ENCODE assay signal across 10 cellular contexts in the genomic region with DNA sequence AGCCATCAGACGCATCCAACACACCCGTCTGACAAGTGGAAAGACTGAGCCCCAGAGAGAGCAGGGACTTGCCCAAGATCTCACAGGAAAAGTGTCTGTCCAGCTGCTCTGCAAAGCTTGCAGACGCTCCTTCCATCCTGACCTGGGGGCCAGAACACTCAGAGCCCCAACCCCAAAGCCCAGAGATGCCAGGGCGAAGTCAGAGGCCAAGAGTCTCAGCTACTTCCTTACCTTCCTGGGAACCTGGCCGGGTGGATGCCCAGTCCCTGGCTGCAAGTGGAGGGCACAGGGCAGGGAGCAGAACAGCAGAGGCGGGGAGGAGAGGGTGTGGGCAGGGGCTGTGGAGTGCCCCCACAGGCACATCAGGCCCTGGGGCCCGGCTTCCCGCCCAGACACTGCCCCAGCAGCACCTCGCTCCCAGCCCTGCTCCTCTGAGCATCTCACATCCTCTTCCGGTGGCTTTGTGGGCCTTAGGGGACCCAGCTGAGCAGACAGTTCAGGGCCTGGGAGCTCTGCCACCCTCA. TPM values are rescaled to one million over a fixed set of nuclear protein-coding genes. Genes with fewer than 3 reads are reported as not detected.
DNase-seq lines count a peak whose midpoint lies in the region; ATAC-seq and TF ChIP-seq lines count a peak whose summit lies in the region.
"Had no signal": no experiment of that assay in that cellular context is flagged by ENCODE, and none has a peak within 500 bp of the region (broad histone marks: within the 10 kb centered on the region; RNA-seq: fewer than 3 reads in every experiment).

No MANE protein-coding gene starts in this region.

- CTCF ChIA-PET in MCF 10A (lab: Yijun Ruan, JAX) (interaction anchor here (1.1 to 7.6 kb wide), 2 partner anchors 11 to 15 kb away, joined by 3 to 119 read pairs; no protein-coding TSS in a partner anchor), mammary epithelial cell (lab: Charles Lee; ENCODE audit: low non-redundant PET) (no interaction called here)

- BruUV-seq in MCF 10A (replicated peaks; lab: Mats Ljungman, UMichigan), result no TSS peak
- BruUV-seq in mammary epithelial cell (replicated peaks; lab: Mats Ljungman, UMichigan), result no TSS peak

- 94% methylated on average over 7 of the region's 10 CpGs for WGBS in mammary epithelial cell (ENCODE audit: low coverage, missing lambda C conversion rate)
- WGBS in esophagus squamous epithelium, 2 donors, result 76 to 85% methylated on average over 2 to 4 of the region's 10 CpGs
- 78 to 80% methylated on average over 5 to 10 of the region's 10 CpGs for WGBS in upper lobe of left lung, 2 donors

- peaks cover 53% of the 10 kb centered on the region for H3K79me2 ChIP-seq in mammary epithelial cell (ENCODE audit: insufficient read depth, low read length)

- in situ Hi-C loops in mammary epithelial cell (cut with MboI; ENCODE audit: low sequenced_read_pairs in 2 of 2), result no loop called here

- H3K36me3 ChIP-seq in mammary epithelial cell (ENCODE audit: insufficient read depth, low read length) (no peaks in the 10 kb centered on the region), esophagus squamous epithelium (peaks cover 0 to 11% (median 0%) of the 10 kb centered on the region in 3 donors), upper lobe of left lung (no peaks in the 10 kb centered on the region)

- TF ChIP-seq POLR2A in esophagus squamous epithelium (IDR thresholded peaks at IDR 0.05) (no peak), upper lobe of left lung (IDR thresholded peaks at IDR 0.05) (no peak)

- TF ChIP-seq CTCF in MCF 10A (IDR thresholded peaks at IDR 0.05; ENCODE audit: unreplicated experiment), result no peak
- no peak for TF ChIP-seq CTCF in mammary epithelial cell (conservative IDR thresholded peaks at IDR 0.05 in 1 of 2, IDR thresholded peaks at IDR 0.05 in 1 of 2; ENCODE audit: extremely low read depth in 1 of 2, insufficient read depth in 1 of 2, low read depth in 1 of 2, low read length in 2 of 2)
- no peak for TF ChIP-seq CTCF in esophagus squamous epithelium (IDR thresholded peaks at IDR 0.05)
- TF ChIP-seq CTCF in upper lobe of left lung (IDR thresholded peaks at IDR 0.05), result no peak

- no peaks in the 10 kb centered on the region for H3K27me3 Mint-ChIP-seq in MCF 10A (ENCODE audit: insufficient read depth, unreplicated experiment)
- no peaks in the 10 kb centered on the region for H3K27me3 Mint-ChIP-seq in activated CD4-positive, alpha-beta T cell treated with anti-CD3 and anti-CD28 coated beads, Interleukin-2, amount 10 ng/mL, durations not matched to agents 24 days and 14 days

- POLR2A ChIA-PET in MCF 10A (lab: Yijun Ruan, JAX), result no interaction called here

- H3K9me3 ChIP-seq in mammary epithelial cell (replicated peaks; ENCODE audit: insufficient read depth, low read length) (no peaks in the 10 kb centered on the region), esophagus squamous epithelium (no peaks in the 10 kb centered on the region), upper lobe of left lung (no peaks in the 10 kb centered on the region)

- intact Hi-C loops in MCF 10A (cut with micrococcal nuclease) (no loop called here), mammary epithelial cell (cut with micrococcal nuclease) (no loop called here), esophagus squamous epithelium (cut with DNase I) (no loop called here), left colon (cut with DNase I, micrococcal nuclease) (no loop called here)
- intact Hi-C loops in activated CD4-positive, alpha-beta T cell treated with anti-CD3 and anti-CD28 coated beads, Interleukin-2, amount 10 ng/mL, durations not matched to agents 24 days and 14 days (cut with micrococcal nuclease), result no loop called here

- DNase-seq in MCF 10A (ENCODE audit: unreplicated experiment) (no peak), mammary epithelial cell (no peak), esophagus squamous epithelium (lab: John Stamatoyannopoulos, UW) (no peak), upper lobe of left lung (peak in 1 of 2 donors; percentile 85), NCI-H1436 (lab: John Stamatoyannopoulos, UW) (no peak), left colon (no peak)
- peak; percentile 87 for DNase-seq in activated CD4-positive, alpha-beta T cell treated with anti-CD3 and anti-CD28 coated beads, Interleukin-2, amount 10 ng/mL, durations not matched to agents 24 days and 14 days
- DNase-seq: SIG-M5 had no signal

- H3K4me1 ChIP-seq in mammary epithelial cell (ENCODE audit: insufficient read depth, low read length) (peaks cover 51% of the 10 kb centered on the region), esophagus squamous epithelium (peaks cover 78 to 96% (median 80%) of the 10 kb centered on the region in 3 donors), upper lobe of left lung (peaks cover 63 to 74% (median 68%) of the 10 kb centered on the region in 4 donors)

- H3K27me3 ChIP-seq in mammary epithelial cell (ENCODE audit: insufficient read depth, low read length) (no peaks in the 10 kb centered on the region), esophagus squamous epithelium (no peaks in the 10 kb centered on the region), upper lobe of left lung (no peaks in the 10 kb centered on the region)

- no peak for TF ChIP-seq EP300 in upper lobe of left lung (IDR thresholded peaks at IDR 0.05)

- H3K4me3 ChIP-seq in mammary epithelial cell (replicated peaks in 1 of 3; ENCODE audit: insufficient read depth in 1 of 3, low read depth in 2 of 3, low read length in 3 of 3), result no peak overlapping the region
- H3K4me3 ChIP-seq in esophagus squamous epithelium, result peak overlapping the region in 2 of 4 donors; percentile 31 to 40
- H3K4me3 ChIP-seq in upper lobe of left lung, result peak overlapping the region in 2 of 4 donors; percentile 26 to 30
- H3K4me3 ChIP-seq: K562 had no signal

- dilution Hi-C loops in mammary epithelial cell (cut with HindIII; ENCODE audit: low sequenced_read_pairs), result no loop called here

- H3K4me3 Mint-ChIP-seq in MCF 10A (ENCODE audit: unreplicated experiment), result no peak overlapping the region
- peak overlapping the region; percentile 85 for H3K4me3 Mint-ChIP-seq in activated CD4-positive, alpha-beta T cell treated with anti-CD3 and anti-CD28 coated beads, Interleukin-2, amount 10 ng/mL, durations not matched to agents 24 days and 14 days

- H3K4me2 ChIP-seq in mammary epithelial cell (ENCODE audit: insufficient read depth, low read depth, low read length), result no peak overlapping the region

- peaks cover 7% of the 10 kb centered on the region for H4K20me1 ChIP-seq in mammary epithelial cell (ENCODE audit: insufficient read depth, low read length)

- H3K36me3 Mint-ChIP-seq in MCF 10A (ENCODE audit: insufficient read depth, unreplicated experiment), result peaks cover 11% of the 10 kb centered on the region
- H3K36me3 Mint-ChIP-seq in activated CD4-positive, alpha-beta T cell treated with anti-CD3 and anti-CD28 coated beads, Interleukin-2, amount 10 ng/mL, durations not matched to agents 24 days and 14 days (ENCODE audit: low read depth), result peaks cover 22% of the 10 kb centered on the region

- H2AFZ ChIP-seq in mammary epithelial cell (ENCODE audit: low read depth, low read length), result no peak overlapping the region

- peak overlapping the region; percentile 75 for H3K27ac Mint-ChIP-seq in MCF 10A (ENCODE audit: low read depth, unreplicated experiment)
- peak overlapping the region; percentile 100 for H3K27ac Mint-ChIP-seq in activated CD4-positive, alpha-beta T cell treated with anti-CD3 and anti-CD28 coated beads, Interleukin-2, amount 10 ng/mL, durations not matched to agents 24 days and 14 days

- peaks cover 42% of the 10 kb centered on the region for H3K4me1 Mint-ChIP-seq in MCF 10A (ENCODE audit: insufficient read depth, unreplicated experiment)
- peaks cover 53% of the 10 kb centered on the region for H3K4me1 Mint-ChIP-seq in activated CD4-positive, alpha-beta T cell treated with anti-CD3 and anti-CD28 coated beads, Interleukin-2, amount 10 ng/mL, durations not matched to agents 24 days and 14 days

- no peak for ATAC-seq in upper lobe of left lung (ENCODE audit: low FRiP score in 2 of 2)
- ATAC-seq in GM21390 (IDR thresholded peaks at IDR 0.05; ENCODE audit: unreplicated experiment), result no peak
- no peak for ATAC-seq in left colon
- ATAC-seq: K562 had no signal

- H3K9me3 Mint-ChIP-seq in MCF 10A (ENCODE audit: unreplicated experiment), result no peaks in the 10 kb centered on the region
- H3K9me3 Mint-ChIP-seq in activated CD4-positive, alpha-beta T cell treated with anti-CD3 and anti-CD28 coated beads, Interleukin-2, amount 10 ng/mL, durations not matched to agents 24 days and 14 days, result no peaks in the 10 kb centered on the region

- no peak overlapping the region for H3K9ac ChIP-seq in mammary epithelial cell (ENCODE audit: insufficient read depth, low read length)

- H3K27ac ChIP-seq in mammary epithelial cell (ENCODE audit: insufficient read depth, low read depth, low read length) (no peak overlapping the region), esophagus squamous epithelium (peak overlapping the region; percentile 9 to 96 (median 75)), upper lobe of left lung (peak overlapping the region; percentile 24 to 97 (median 66))

RNA-seq across cellular contexts. Expression of gene RALGDS, which starts 9.7 kb away (rescaled TPM):
- total RNA-seq in MCF 10A (2022) (14.2 and 15.4 TPM in 2 replicates), mammary epithelial cell (10 to 100 TPM; 15.2 to 19.9 TPM), esophagus squamous epithelium (10 to 100 TPM; 53.4 to 71.1 (median 55.3) TPM), upper lobe of left lung (100 to 1,000 TPM in 3 of 6 donors, 10 to 100 TPM in 3; 57.1 to 117 (median 88.9) TPM), left colon (10 to 100 TPM; 29.1 to 49.1 TPM)
- polyA plus RNA-seq in mammary epithelial cell, result 37.8 TPM
- polyA minus RNA-seq in mammary epithelial cell, result 35.5 TPM
- 93.0 and 96.7 TPM in 2 replicates for total RNA-seq in activated CD4-positive, alpha-beta T cell treated with anti-CD3 and anti-CD28 coated beads, Interleukin-2, amount 10 ng/mL, durations not matched to agents 24 days and 14 days

RNA-seq across cellular contexts. Expression of gene GBGT1, which starts 32.9 kb away (rescaled TPM):
- not detected in 2 replicates for total RNA-seq in MCF 10A (2022)
- total RNA-seq in mammary epithelial cell, result 1 to 10 TPM in 1 of 2 donors, under 1 TPM in 1; 0.83 to 1.7 TPM
- 0.78 TPM for polyA plus RNA-seq in mammary epithelial cell
- polyA minus RNA-seq in mammary epithelial cell, result not detected
- total RNA-seq in activated CD4-positive, alpha-beta T cell treated with anti-CD3 and anti-CD28 coated beads, Interleukin-2, amount 10 ng/mL, durations not matched to agents 24 days and 14 days, result 6.8 and 8.2 TPM in 2 replicates
- 1 to 10 TPM; 3.0 to 8.8 (median 3.8) TPM for total RNA-seq in esophagus squamous epithelium
- total RNA-seq in upper lobe of left lung, result 10 to 100 TPM in 5 of 6 donors, 1 to 10 TPM in 1; 9.1 to 71.2 (median 36.0) TPM
- 1 to 10 TPM; 4.9 to 5.5 TPM for total RNA-seq in left colon
